In genomic region chr2:45675130-45675812, GRCh38 we compare ENCODE assay signal across 10 cellular contexts. TPM values are rescaled to one million over a fixed set of nuclear protein-coding genes. Genes with fewer than 3 reads are reported as not detected.
A peak's percentile ranks its signal among the peaks of the same experiment; 100 is the strongest.
DNase-seq lines count a peak whose midpoint lies in the region; ATAC-seq and TF ChIP-seq lines count a peak whose summit lies in the region.
"Had no signal": no experiment of that assay in that cellular context is flagged by ENCODE, and none has a peak within 500 bp of the region (broad histone marks: within the 10 kb centered on the region; RNA-seq: fewer than 3 reads in every experiment).

No MANE protein-coding gene starts in this region.

- no peaks in the 10 kb centered on the region for H4K20me1 ChIP-seq in smooth muscle cell (ENCODE audit: low read depth)

- no peak for TF ChIP-seq CTCF in smooth muscle cell (IDR thresholded peaks at IDR 0.05; ENCODE audit: borderline replicate concordance, insufficient read depth, poor library complexity, severe bottlenecking)

- H3K27me3 ChIP-seq in adipocyte (replicated peaks; ENCODE audit: control insufficient read depth, insufficient read depth, low read length) (no peaks in the 10 kb centered on the region), smooth muscle cell (ENCODE audit: low read depth) (no peaks in the 10 kb centered on the region)

- H2AFZ ChIP-seq in smooth muscle cell (ENCODE audit: low read depth) = no peak overlapping the region

- peak; percentile 11; the same call in 1 of the 2 replicates for TF ChIP-seq RAD21 in Ishikawa (IDR thresholded peaks at IDR 0.05; ENCODE audit: low read depth)

- peaks cover 11% of the 10 kb centered on the region for H3F3A ChIP-seq in smooth muscle cell (ENCODE audit: low read depth)

- DNase-seq in adipocyte (ENCODE audit: low read depth) (no peak), iPS-NIHi11 (ENCODE audit: low spot score) (peak; percentile 29), smooth muscle cell (lab: John Stamatoyannopoulos, UW; ENCODE audit: unreplicated experiment) (no peak), activated gamma-delta T cell (lab: John Stamatoyannopoulos, UW) (no peak), NCI-H1092 treated with DMSO at 0.1 percent for 48 hours (lab: John Stamatoyannopoulos, UW) (no peak), NCI-H2107 (lab: John Stamatoyannopoulos, UW) (no peak)
- DNase-seq: central memory CD4-positive, alpha-beta T cell; stimulated activated CD4-positive, alpha-beta T cell treated with anti-CD3 and anti-CD28 coated beads, Interleukin-15, amount 100 ng/mL, for 24 hours had no signal

- peaks cover 86% of the 10 kb centered on the region for H3K79me2 ChIP-seq in smooth muscle cell (ENCODE audit: low read depth)

- no peak for ATAC-seq in HG02678 (IDR thresholded peaks at IDR 0.05; ENCODE audit: unreplicated experiment)

- no peak overlapping the region for H3K4me3 ChIP-seq in adipocyte (ENCODE audit: low read length)
- no peak overlapping the region for H3K4me3 ChIP-seq in smooth muscle cell

- H3K9me3 ChIP-seq in adipocyte (ENCODE audit: control insufficient read depth, low read length) (no peaks in the 10 kb centered on the region), smooth muscle cell (replicated peaks; ENCODE audit: low read depth) (no peaks in the 10 kb centered on the region)

- peak overlapping the region; percentile 86 for H3K27ac ChIP-seq in smooth muscle cell (ENCODE audit: low read depth)

- peak overlapping the region; percentile 30 for H3K9ac ChIP-seq in adipocyte (ENCODE audit: low read length)
- H3K9ac ChIP-seq in smooth muscle cell (ENCODE audit: low read depth) = peak overlapping the region; percentile 26

- H3K4me1 ChIP-seq in adipocyte (ENCODE audit: control insufficient read depth, insufficient read depth, low read length) (peaks cover 35% of the 10 kb centered on the region), smooth muscle cell (ENCODE audit: low read depth) (peaks cover 8% of the 10 kb centered on the region)

- TF ChIP-seq EP300 in Ishikawa (IDR thresholded peaks at IDR 0.05; ENCODE audit: borderline replicate concordance) = peak; percentile 46; the same call in 1 of the 2 replicates

- H3K4me2 ChIP-seq in smooth muscle cell = peak overlapping the region; percentile 41

- 57% methylated on average over 8 of the region's 8 CpGs for WGBS in smooth muscle cell (ENCODE audit: low lambda C conversion rate)

- H3K36me3 ChIP-seq in adipocyte (ENCODE audit: control insufficient read depth, insufficient read depth, low read length, severe bottlenecking) (no peaks in the 10 kb centered on the region), smooth muscle cell (ENCODE audit: low read depth) (no peaks in the 10 kb centered on the region)

TF ChIP-seq in Ishikawa, 13 proteins besides CTCF, POLR2A, EP300 and RAD21:
- TF ChIP-seq CREB1 (IDR thresholded peaks at IDR 0.05; ENCODE audit: low read depth) (no peak), EGR1 (IDR thresholded peaks at IDR 0.05) (no peak), TAF1 (IDR thresholded peaks at IDR 0.05; ENCODE audit: low read depth) (no peak), YY1 (IDR thresholded peaks at IDR 0.05; ENCODE audit: low read depth) (no peak), NFIC (IDR thresholded peaks at IDR 0.05) (0 out of 2 replicates have a peak, but pooled peaks have one; percentile 37), ZBTB7A (IDR thresholded peaks at IDR 0.05; ENCODE audit: low read depth) (no peak), USF1 (IDR thresholded peaks at IDR 0.05) (peak; percentile 33), MAX (IDR thresholded peaks at IDR 0.05) (peak; percentile 91), REST (IDR thresholded peaks at IDR 0.05; ENCODE audit: low read depth) (no peak), CEBPB (IDR thresholded peaks at IDR 0.05) (peak; percentile 94), FOXM1 (IDR thresholded peaks at IDR 0.05; ENCODE audit: borderline replicate concordance, low read depth) (peak; percentile 44; the same call in 1 of the 2 replicates), TCF12 (IDR thresholded peaks at IDR 0.05; ENCODE audit: low read depth) (peak; percentile 68; the same call in 1 of the 2 replicates), TEAD4 (IDR thresholded peaks at IDR 0.05) (peak; percentile 62)

RNA-seq across cellular contexts. Expression of gene PRKCE, which starts 23.8 kb away (rescaled TPM):
- 16.2 and 20.6 TPM in 2 replicates for total RNA-seq in smooth muscle cell
- 25.4 and 29.1 TPM in 2 replicates for polyA plus RNA-seq in smooth muscle cell
